In genomic region chr11:1653541-1654387, GRCh38 we compare ENCODE assay signal across 1 cellular context.
TF ChIP-seq lines count a peak whose summit lies in the region.

No MANE protein-coding gene starts in this region.

TF ChIP-seq in K562, 482 proteins besides CTCF, POLR2A, EP300 and RAD21:
- TF ChIP-seq ZNF512 (tag; IDR thresholded peaks at IDR 0.05) (0 out of 2 replicates have a peak, but pooled peaks have one; percentile 20), CBFA2T3 (IDR thresholded peaks at IDR 0.05) (no peak)
